In the genomic region with DNA sequence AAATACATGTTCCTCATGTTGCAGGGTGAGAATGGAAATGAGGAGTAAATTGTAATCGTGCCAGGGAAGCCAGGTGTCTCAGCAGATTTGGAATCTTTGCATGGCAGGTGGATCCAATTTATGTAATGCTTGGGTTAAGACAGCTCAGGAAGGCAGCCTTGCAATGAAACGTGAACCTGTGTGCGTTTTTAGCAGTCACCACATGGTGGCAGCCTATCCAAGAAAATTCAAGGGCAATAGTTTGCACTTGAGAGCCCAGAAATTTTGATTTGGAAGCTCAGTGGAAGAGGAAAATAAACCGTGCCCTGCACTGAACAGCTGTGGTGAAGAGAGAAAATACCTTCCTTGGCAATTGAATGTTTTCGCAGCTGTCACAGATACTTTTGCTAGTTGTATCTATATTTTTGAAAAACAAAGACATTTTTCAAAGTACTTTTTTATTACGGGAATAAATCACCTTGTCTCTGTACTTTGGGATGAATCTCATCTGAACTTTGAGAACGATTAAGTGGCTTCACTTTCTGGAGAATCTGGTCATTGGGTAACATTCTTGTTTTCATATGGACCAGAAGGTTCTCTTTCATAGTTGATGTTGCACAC, we compare ENCODE assay signal across 8 cellular contexts. TPM values are rescaled to one million over a fixed set of nuclear protein-coding genes. Genes with fewer than 3 reads are reported as not detected.
DNase-seq lines count a peak whose midpoint lies in the region; ATAC-seq and TF ChIP-seq lines count a peak whose summit lies in the region.

No MANE protein-coding gene starts in this region.

- H3K4me3 Mint-ChIP-seq in activated T-helper 17 cell treated with anti-CD3 and anti-CD28 coated beads, Interleukin-2, amount 50 U/mL, for 72 hours: no peak overlapping the region

- ATAC-seq in GM18498 (IDR thresholded peaks at IDR 0.05; ENCODE audit: unreplicated experiment): peak; percentile 49
- peak; percentile 85 for ATAC-seq in Panc1
- peak; percentile 28 for ATAC-seq in activated T-helper 17 cell treated with anti-CD3 and anti-CD28 coated beads, Interleukin-2, amount 50 U/mL, for 72 hours (replicated peaks)
- ATAC-seq in foreskin keratinocyte: peak; percentile 81

- in situ Hi-C loops in Panc1 (cut with HindIII; ENCODE audit: low pct_unique_long_range_greater_than_20kb, low sequenced_read_pairs): no loop called here
- in situ Hi-C loops in transverse colon (cut with MboI; ENCODE audit: low pct_ligation_motif_present in 1 of 4, low pct_unique_long_range_greater_than_20kb in 1 of 4, low sequenced_read_pairs in 3 of 4): loop anchor here (5.0 to 25.0 kb wide), 4 partner anchors 120 to 445 kb away; no protein-coding TSS in a partner anchor

- H3K79me2 ChIP-seq in osteoblast (ENCODE audit: insufficient read depth, low read length): peaks cover 13% of the 10 kb centered on the region

- H3K4me3 ChIP-seq in A673 (ENCODE audit: low read depth, low read length, poor library complexity, severe bottlenecking): no peak overlapping the region
- no peak overlapping the region for H3K4me3 ChIP-seq in Panc1 (ENCODE audit: low read depth in 2 of 2, low read length in 2 of 2)
- H3K4me3 ChIP-seq in osteoblast (ENCODE audit: insufficient read depth, low read length): no peak overlapping the region
- no peak overlapping the region for H3K4me3 ChIP-seq in transverse colon

- H3K4me1 ChIP-seq in A673 (ENCODE audit: insufficient read depth, low read length, poor library complexity, severe bottlenecking): peaks cover 24% of the 10 kb centered on the region
- no peaks in the 10 kb centered on the region; the same call in 1 of the 2 replicates for H3K4me1 ChIP-seq in Panc1 (ENCODE audit: control insufficient read depth, insufficient read depth, low read length)
- H3K4me1 ChIP-seq in foreskin keratinocyte: no peaks in the 10 kb centered on the region
- peaks cover 29% of the 10 kb centered on the region for H3K4me1 ChIP-seq in osteoblast (ENCODE audit: insufficient read depth, low read length)
- peaks cover 0 to 7% (median 2%) of the 10 kb centered on the region in 4 donors for H3K4me1 ChIP-seq in transverse colon

- H3K4me2 ChIP-seq in osteoblast (ENCODE audit: insufficient read depth, low read length): no peak overlapping the region

- POLR2A ChIA-PET in A673 (lab: Charles Lee; ENCODE audit: low non-redundant PET) (no interaction called here), Panc1 (lab: Charles Lee) (interaction anchor here (0.5 to 0.6 kb wide), 2 partner anchors 17 to 170 kb away, joined by 3 read pairs; no protein-coding TSS in a partner anchor)

- 13 to 26% methylated on average over 7 of the region's 7 CpGs for WGBS in transverse colon (ENCODE audit: low coverage in 1 of 2), 2 donors

- peak; percentile 91 for TF ChIP-seq CTCF in A673 (conservative IDR thresholded peaks at IDR 0.05; ENCODE audit: low read depth, low read length)
- peak; percentile 89 for TF ChIP-seq CTCF in Panc1 (IDR thresholded peaks at IDR 0.05)
- peak; percentile 85 for TF ChIP-seq CTCF in foreskin keratinocyte (conservative IDR thresholded peaks at IDR 0.05)
- TF ChIP-seq CTCF in osteoblast (IDR thresholded peaks at IDR 0.05; ENCODE audit: extremely low read depth, low read depth, low read length): peak; percentile 89
- TF ChIP-seq CTCF in transverse colon (IDR thresholded peaks at IDR 0.05): peak; percentile 73 to 88 (median 85)

- H2AFZ ChIP-seq in osteoblast (ENCODE audit: low read length): no peak overlapping the region

- no peaks in the 10 kb centered on the region for H3K9me3 ChIP-seq in A673 (ENCODE audit: low read depth, low read length, poor library complexity, severe bottlenecking)
- H3K9me3 ChIP-seq in Panc1 (ENCODE audit: control insufficient read depth, insufficient read depth, low read depth, low read length): no peaks in the 10 kb centered on the region
- no peaks in the 10 kb centered on the region for H3K9me3 ChIP-seq in osteoblast (ENCODE audit: low read depth, low read length)
- H3K9me3 ChIP-seq in transverse colon: no peaks in the 10 kb centered on the region

- H3K36me3 Mint-ChIP-seq in activated T-helper 17 cell treated with anti-CD3 and anti-CD28 coated beads, Interleukin-2, amount 50 U/mL, for 72 hours (ENCODE audit: low read depth): peaks cover 92% of the 10 kb centered on the region

- CTCF ChIA-PET in A673 (lab: Charles Lee) (interaction anchor here (0.5 to 2.6 kb wide), 13 partner anchors 10 to 1451 kb away, joined by 3 to 50 read pairs (median 4); no protein-coding TSS in a partner anchor), Panc1 (lab: Charles Lee) (interaction anchor here (0.6 to 1.9 kb wide), 9 partner anchors 19 to 478 kb away, joined by 3 to 15 read pairs (median 4); no protein-coding TSS in a partner anchor)

- H3K4me1 Mint-ChIP-seq in activated T-helper 17 cell treated with anti-CD3 and anti-CD28 coated beads, Interleukin-2, amount 50 U/mL, for 72 hours: peaks cover 20% of the 10 kb centered on the region

- TF ChIP-seq EP300 in Ishikawa (IDR thresholded peaks at IDR 0.05; ENCODE audit: borderline replicate concordance): no peak
- no peak for TF ChIP-seq EP300 in transverse colon (IDR thresholded peaks at IDR 0.05; ENCODE audit: low read depth)

- TF ChIP-seq RAD21 in Ishikawa (IDR thresholded peaks at IDR 0.05; ENCODE audit: low read depth): peak; percentile 78

- H3K27ac Mint-ChIP-seq in activated T-helper 17 cell treated with anti-CD3 and anti-CD28 coated beads, Interleukin-2, amount 50 U/mL, for 72 hours: no peak overlapping the region

- no peak for TF ChIP-seq POLR2A in transverse colon (IDR thresholded peaks at IDR 0.05)

- intact Hi-C loops in A673 (cut with micrococcal nuclease; ENCODE audit: unreplicated experiment): loop anchor here (1.0 to 5.0 kb wide), 3 partner anchors 432 to 585 kb away; no protein-coding TSS in a partner anchor
- intact Hi-C loops in Panc1 (cut with micrococcal nuclease; ENCODE audit: unreplicated experiment): loop anchor here (2.0 kb wide), 1 partner anchor 443 kb away; no protein-coding TSS in a partner anchor
- intact Hi-C loops in transverse colon (cut with DNase I; ENCODE audit: low total_unique reads): loop anchor here (5.0 kb wide), 1 partner anchor 445 kb away; no protein-coding TSS in a partner anchor

- H3K27ac ChIP-seq in A673 (ENCODE audit: low read depth, low read length, poor library complexity, severe bottlenecking): no peak overlapping the region
- no peak overlapping the region for H3K27ac ChIP-seq in Panc1 (ENCODE audit: low read length)
- H3K27ac ChIP-seq in foreskin keratinocyte: no peak overlapping the region
- peak overlapping the region; percentile 20 for H3K27ac ChIP-seq in osteoblast (ENCODE audit: low read depth, low read length)
- no peak overlapping the region for H3K27ac ChIP-seq in transverse colon

- peaks cover 25% of the 10 kb centered on the region for H3K36me3 ChIP-seq in A673 (ENCODE audit: insufficient read depth, low read length, poor library complexity, severe bottlenecking)
- peaks cover 21% of the 10 kb centered on the region for H3K36me3 ChIP-seq in Panc1 (ENCODE audit: control insufficient read depth, insufficient read depth, low read length)
- peaks cover 55% of the 10 kb centered on the region for H3K36me3 ChIP-seq in osteoblast (ENCODE audit: insufficient read depth, low read length)
- no peaks in the 10 kb centered on the region for H3K36me3 ChIP-seq in transverse colon

- no peaks in the 10 kb centered on the region for H4K20me1 ChIP-seq in osteoblast (ENCODE audit: insufficient read depth, low read length)

- DNase-seq in A673 (ENCODE audit: low spot score) (peak; percentile 81), Panc1 (ENCODE audit: low read depth, low spot score) (peak; percentile 74), foreskin keratinocyte (peak; percentile 22 to 58), osteoblast (ENCODE audit: insufficient read length, low spot score, missing footprints) (peak; percentile 62), transverse colon (peak; percentile 77)

- no peaks in the 10 kb centered on the region for H3K27me3 Mint-ChIP-seq in activated T-helper 17 cell treated with anti-CD3 and anti-CD28 coated beads, Interleukin-2, amount 50 U/mL, for 72 hours

- H3K27me3 ChIP-seq in A673 (replicated peaks; ENCODE audit: insufficient read depth, low read depth, low read length, poor library complexity) (no peaks in the 10 kb centered on the region), Panc1 (ENCODE audit: control insufficient read depth, insufficient read depth, low read length) (no peaks in the 10 kb centered on the region), foreskin keratinocyte (no peaks in the 10 kb centered on the region), osteoblast (ENCODE audit: insufficient read depth, low read length) (no peaks in the 10 kb centered on the region), transverse colon (no peaks in the 10 kb centered on the region)

- no peaks in the 10 kb centered on the region for H3K9me3 Mint-ChIP-seq in activated T-helper 17 cell treated with anti-CD3 and anti-CD28 coated beads, Interleukin-2, amount 50 U/mL, for 72 hours

- BruUV-seq in A673 (replicated peaks; lab: Mats Ljungman, UMichigan): no TSS peak
- no TSS peak for BruUV-seq in Panc1 (replicated peaks; lab: Mats Ljungman, UMichigan)

TF ChIP-seq in Ishikawa, 13 proteins besides CTCF, POLR2A, EP300 and RAD21:
- peak; percentile 49; the same call in 1 of the 2 replicates for TF ChIP-seq NFIC (IDR thresholded peaks at IDR 0.05)
- TF ChIP-seq, protein P1, sequence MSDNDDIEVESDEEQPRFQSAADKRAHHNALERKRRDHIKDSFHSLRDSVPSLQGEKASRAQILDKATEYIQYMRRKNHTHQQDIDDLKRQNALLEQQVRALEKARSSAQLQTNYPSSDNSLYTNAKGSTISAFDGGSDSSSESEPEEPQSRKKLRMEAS (IDR thresholded peaks at IDR 0.05): no peak
- peak; percentile 6; the same call in 1 of the 2 replicates for TF ChIP-seq TEAD4 (IDR thresholded peaks at IDR 0.05)
- peak; percentile 34; the same call in 1 of the 2 replicates for TF ChIP-seq TCF12 (IDR thresholded peaks at IDR 0.05; ENCODE audit: low read depth)
- TF ChIP-seq FOXM1 (IDR thresholded peaks at IDR 0.05; ENCODE audit: borderline replicate concordance, low read depth): no peak
- TF ChIP-seq CEBPB (IDR thresholded peaks at IDR 0.05): no peak
- TF ChIP-seq YY1 (IDR thresholded peaks at IDR 0.05; ENCODE audit: low read depth): 0 out of 2 replicates have a peak, but pooled peaks have one; percentile 16
- TF ChIP-seq EGR1 (IDR thresholded peaks at IDR 0.05): no peak

RNA-seq across cellular contexts. Expression of a gene that starts 26.5 kb away (rescaled TPM):
- 78.7 and 90.7 TPM in 2 replicates for total RNA-seq in A673 (2021)
- total RNA-seq in Panc1 (2021; ENCODE audit: unreplicated experiment): 76.2 TPM
- polyA plus RNA-seq in Panc1 (2012; ENCODE audit: insufficient read length): 45.2 TPM
- total RNA-seq in activated T-helper 17 cell treated with anti-CD3 and anti-CD28 coated beads, Interleukin-2, amount 50 U/mL, for 72 hours: 100 to 1,000 TPM in 1 of 2 donors, 10 to 100 TPM in 1; 58.0 to 107 TPM
- total RNA-seq in foreskin keratinocyte: 44.5 and 45.7 TPM in 2 replicates
- 33.8 and 36.4 TPM in 2 replicates for polyA plus RNA-seq in foreskin keratinocyte
- total RNA-seq in osteoblast: 56.8 and 58.0 TPM in 2 replicates
- 10 to 100 TPM in 1 of 4 donors, 1 to 10 TPM in 2, under 1 TPM in 1; 0.82 to 10.1 (median 5.4) TPM for total RNA-seq in transverse colon

Comparison
In these comparisons a context has a peak if more than half of its experiments do, and no peak if none do; other contexts are left out.
1. ATAC-seq: peak in every context shown above with its lines; median percentile 85 in Panc1; 81 in foreskin keratinocyte; 49 in GM18498; 28 in activated T-helper 17 cell treated with anti-CD3 and anti-CD28 coated beads, Interleukin-2, amount 50 U/mL, for 72 hours.